20 cellular contexts compared by ENCODE assay signal in the genomic region with DNA sequence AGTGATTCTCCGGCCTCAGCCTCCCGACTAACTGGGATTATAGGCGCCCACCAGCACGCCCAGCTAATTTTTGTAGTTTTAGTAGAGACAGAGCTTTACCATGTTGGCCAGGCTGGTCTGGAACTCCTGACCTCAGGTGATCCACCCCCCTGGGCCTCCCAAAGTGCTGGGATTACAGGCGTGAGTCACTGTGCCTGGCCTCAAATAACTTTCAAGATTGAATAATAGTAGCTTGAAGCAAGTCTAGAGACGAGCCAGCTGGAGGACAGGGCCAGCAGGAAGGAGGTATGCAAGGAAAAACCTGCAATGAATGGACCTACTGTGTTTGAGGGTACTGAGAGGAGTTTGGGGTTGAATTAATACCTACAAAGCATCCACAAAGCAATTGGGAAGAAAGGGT.
DNase-seq lines count a peak whose midpoint lies in the region; ATAC-seq, FAIRE-seq and TF ChIP-seq lines count a peak whose summit lies in the region.
"Had no signal": no experiment of that assay in that cellular context is flagged by ENCODE, and none has a peak within 500 bp of the region (broad histone marks: within the 10 kb centered on the region; RNA-seq: fewer than 3 reads in every experiment).

No MANE protein-coding gene starts in this region.

- no peak overlapping the region for H2BK12ac ChIP-seq in H1 (ENCODE audit: low read depth, low read length)

- no peak for TF ChIP-seq EP300 in H1 (IDR thresholded peaks at IDR 0.05; ENCODE audit: borderline replicate concordance in 1 of 2, low read depth in 2 of 2, low read length in 2 of 2)

- H3K4me3 Mint-ChIP-seq in stimulated activated naive B cell treated with anti-CD40 and anti-IgM and Interleukin-4, amounts not matched to agents 10 μg/mL and 1 μg/mL and 100 μg/mL, for 72 hours, result no peak overlapping the region
- no peak overlapping the region for H3K4me3 Mint-ChIP-seq in activated naive CD4-positive, alpha-beta T cell treated with anti-CD3 and anti-CD28 coated beads, Interleukin-2, amount 10 ng/mL, durations not matched to agents 7 days and 5 days
- H3K4me3 Mint-ChIP-seq: CD8-positive, alpha-beta memory T cell had no signal

- H3K9ac ChIP-seq in HCT116 (ENCODE audit: low read length) (no peak overlapping the region), H1 (replicated peaks in 1 of 4; ENCODE audit: extremely low read depth in 1 of 4, low read depth in 3 of 4, low read length in 3 of 4) (no peak overlapping the region)

- H3K27ac Mint-ChIP-seq in stimulated activated naive B cell treated with anti-CD40 and anti-IgM and Interleukin-4, amounts not matched to agents 10 μg/mL and 1 μg/mL and 100 μg/mL, for 72 hours, result peak overlapping the region; percentile 5
- no peak overlapping the region for H3K27ac Mint-ChIP-seq in activated naive CD4-positive, alpha-beta T cell treated with anti-CD3 and anti-CD28 coated beads, Interleukin-2, amount 10 ng/mL, durations not matched to agents 7 days and 5 days
- H3K27ac Mint-ChIP-seq: CD8-positive, alpha-beta memory T cell had no signal

- H3K4ac ChIP-seq in H1 (replicated peaks; ENCODE audit: insufficient read length, low read depth, low read length), result no peak overlapping the region

- H3K36me3 ChIP-seq in HCT116 (ENCODE audit: control insufficient read depth in 1 of 2, insufficient read depth in 2 of 2, low read length in 2 of 2), result no peaks in the 10 kb centered on the region
- H3K36me3 ChIP-seq in RWPE2 (ENCODE audit: low read depth), result no peaks in the 10 kb centered on the region
- H3K36me3 ChIP-seq in H1 (ENCODE audit: control insufficient read depth in 2 of 4, insufficient read depth in 4 of 4, low read length in 3 of 4), result peaks cover 0 to 1% (median 0%) of the 10 kb centered on the region in 4 experiments; a peak in 3 of 8 replicates
- H3K36me3 ChIP-seq: Peyer's patch had no signal

- POLR2A ChIA-PET in HCT116 (lab: Charles Lee), result no interaction called here
- POLR2A ChIA-PET in H1 (lab: Charles Lee; ENCODE audit: partially characterized antibody), result interaction anchor here (0.6 to 2.3 kb wide), 6 partner anchors 8 to 104 kb away, joined by 3 to 10 read pairs (median 3); no protein-coding TSS in a partner anchor

- 81% methylated on average over 6 of the region's 6 CpGs; no CpG with 5 or more reads in 1 of the 2 experiments for WGBS in H1 (ENCODE audit: extremely low coverage in 1 of 2, insufficient coverage in 1 of 2, insufficient read length in 1 of 2, insufficient replicate concordance in 2 of 2, low coverage in 1 of 2, low lambda C conversion rate in 2 of 2, missing lambda C conversion rate in 1 of 2), 2 experiments

- peaks cover 2% of the 10 kb centered on the region; the same call in 1 of the 2 replicates for H3K79me1 ChIP-seq in H1 (ENCODE audit: low read depth, low read length)

- H2BK120ac ChIP-seq in H1 (replicated peaks; ENCODE audit: low read depth, low read length), result no peak overlapping the region

- no TSS peak for BruUV-seq in HCT116 (replicated peaks; lab: Mats Ljungman, UMichigan)

- H3K23me2 ChIP-seq in H1 (ENCODE audit: low read depth, low read length), result no peaks in the 10 kb centered on the region

- no peaks in the 10 kb centered on the region for H3K79me2 ChIP-seq in HCT116 (ENCODE audit: insufficient read depth, low read length)
- no peaks in the 10 kb centered on the region for H3K79me2 ChIP-seq in H1 (ENCODE audit: control insufficient read depth in 1 of 2, insufficient read depth in 2 of 2, low read length in 2 of 2)

- no peak overlapping the region for H2BK20ac ChIP-seq in H1 (ENCODE audit: low read length)

- intact Hi-C loops in HCT116 (cut with micrococcal nuclease), result no loop called here

- peaks cover 10 to 12% of the 10 kb centered on the region in 2 donors for H3K4me1 Mint-ChIP-seq in stimulated activated naive B cell treated with anti-CD40 and anti-IgM and Interleukin-4, amounts not matched to agents 10 μg/mL and 1 μg/mL and 100 μg/mL, for 72 hours
- peaks cover 11% of the 10 kb centered on the region for H3K4me1 Mint-ChIP-seq in activated naive CD4-positive, alpha-beta T cell treated with anti-CD3 and anti-CD28 coated beads, Interleukin-2, amount 10 ng/mL, durations not matched to agents 7 days and 5 days

- TF ChIP-seq CTCF in HCT116 (IDR thresholded peaks at IDR 0.05 in 2 of 3, conservative IDR thresholded peaks at IDR 0.05 in 1 of 3; ENCODE audit: borderline replicate concordance in 1 of 3, insufficient read depth in 1 of 3, low read depth in 2 of 3, low read length in 2 of 3), result no peak
- no peak for TF ChIP-seq CTCF in RWPE2 (IDR thresholded peaks at IDR 0.05; ENCODE audit: poor library complexity, severe bottlenecking)
- TF ChIP-seq CTCF in H1 (IDR thresholded peaks at IDR 0.05; ENCODE audit: control extremely low read depth in 1 of 3, insufficient read depth in 1 of 3, low read depth in 1 of 3, low read length in 3 of 3), result no peak

- H2AK5ac ChIP-seq in H1 (ENCODE audit: low read depth, low read length), result no peak overlapping the region

- H3K27me3 ChIP-seq in HCT116 (ENCODE audit: insufficient read depth, low read length), result no peaks in the 10 kb centered on the region
- H3K27me3 ChIP-seq in RWPE2 (ENCODE audit: insufficient read depth, poor library complexity, severe bottlenecking), result no peaks in the 10 kb centered on the region
- H3K27me3 ChIP-seq in H1 (replicated peaks in 1 of 4; ENCODE audit: control insufficient read depth in 3 of 4, extremely low read depth in 1 of 4, insufficient read depth in 3 of 4, low read length in 3 of 4), result no peaks in the 10 kb centered on the region
- H3K27me3 ChIP-seq: MG63, Peyer's patch had no signal

- no peak overlapping the region for H3K56ac ChIP-seq in H1 (replicated peaks; ENCODE audit: insufficient read length, low read depth, low read length)

- no peak for DNase-seq in HCT116 (ENCODE audit: low read depth, low spot score)
- DNase-seq in RWPE2 (ENCODE audit: low spot score), result no peak
- DNase-seq in H1 (ENCODE audit: low read depth in 1 of 2, low spot score in 2 of 2), result no peak
- no peak for DNase-seq in stimulated activated naive B cell treated with anti-CD40 and anti-IgM and Interleukin-4, amounts not matched to agents 10 μg/mL and 1 μg/mL and 100 μg/mL, for 72 hours
- no peak for DNase-seq in activated naive CD4-positive, alpha-beta T cell treated with anti-CD3 and anti-CD28 coated beads, Interleukin-2, amount 10 ng/mL, durations not matched to agents 7 days and 5 days
- DNase-seq in GM03348 (ENCODE audit: low spot score), result no peak
- DNase-seq in NCI-H1048 (lab: John Stamatoyannopoulos, UW), result no peak
- DNase-seq: ACHN; C1 segment of cervical spinal cord; CD8-positive, alpha-beta memory T cell; DMS53; MG63; NCI-H1092 treated with DMSO at 0.1 percent for 48 hours; NCI-H2081; NCI-H2171 treated with DMSO at 0.1 percent for 48 hours; NCI-H446; NCI-H69; Peyer's patch; Right ventricle myocardium superior; SW 1271 had no signal

- RAD21 ChIA-PET in HCT116 (lab: Charles Lee; ENCODE audit: low non-redundant PET in 1 of 2, low total read pairs in 2 of 2, uncharacterized antibody in 2 of 2, unreplicated experiment in 2 of 2), result no interaction called here

- H3K9me3 Mint-ChIP-seq in stimulated activated naive B cell treated with anti-CD40 and anti-IgM and Interleukin-4, amounts not matched to agents 10 μg/mL and 1 μg/mL and 100 μg/mL, for 72 hours, result peaks cover 0 to 2% of the 10 kb centered on the region in 2 donors
- H3K9me3 Mint-ChIP-seq in activated naive CD4-positive, alpha-beta T cell treated with anti-CD3 and anti-CD28 coated beads, Interleukin-2, amount 10 ng/mL, durations not matched to agents 7 days and 5 days, result peaks cover 2% of the 10 kb centered on the region

- TF ChIP-seq RAD21 in HCT116 (IDR thresholded peaks at IDR 0.05; ENCODE audit: low read depth) (no peak), H1 (IDR thresholded peaks at IDR 0.05 in 1 of 2, conservative IDR thresholded peaks at IDR 0.05 in 1 of 2; ENCODE audit: low read depth in 2 of 2, low read length in 2 of 2) (no peak)

- FAIRE-seq in H1 (lab: Jason Lieb, UNC), result no peak

- H3K36me3 Mint-ChIP-seq in stimulated activated naive B cell treated with anti-CD40 and anti-IgM and Interleukin-4, amounts not matched to agents 10 μg/mL and 1 μg/mL and 100 μg/mL, for 72 hours, result peaks cover 2 to 7% of the 10 kb centered on the region in 2 donors
- H3K36me3 Mint-ChIP-seq in activated naive CD4-positive, alpha-beta T cell treated with anti-CD3 and anti-CD28 coated beads, Interleukin-2, amount 10 ng/mL, durations not matched to agents 7 days and 5 days, result peaks cover 9% of the 10 kb centered on the region

- no peak overlapping the region for H3K18ac ChIP-seq in H1 (ENCODE audit: extremely low read depth, low read length)

- CTCF ChIA-PET in HCT116 (lab: Charles Lee) (interaction anchor here (1.5 kb wide), 1 partner anchor 53 kb away, joined by 5 read pairs; no protein-coding TSS in a partner anchor), H1 (lab: Charles Lee; ENCODE audit: partially characterized antibody) (interaction anchor here (0.8 to 1.6 kb wide), 4 partner anchors 10 to 163 kb away, joined by 3 to 5 read pairs (median 3); no protein-coding TSS in a partner anchor)
- CTCF ChIA-PET in activated naive CD4-positive, alpha-beta T cell treated with anti-CD3 and anti-CD28 coated beads, Interleukin-2, amount 10 ng/mL, durations not matched to agents 7 days and 5 days (lab: Charles Lee), result interaction anchor here (1.2 to 1.6 kb wide), 2 partner anchors 30 to 33 kb away, joined by 3 read pairs; no protein-coding TSS in a partner anchor

- no peak overlapping the region for H4K8ac ChIP-seq in H1 (ENCODE audit: extremely low read depth, insufficient read depth, low read length)

- TF ChIP-seq POLR2A in HCT116 (IDR thresholded peaks at IDR 0.05; ENCODE audit: borderline replicate concordance, extremely low read depth, insufficient read depth, insufficient read length) (no peak), H1 (IDR thresholded peaks at IDR 0.05; ENCODE audit: control extremely low read depth in 1 of 2, low read depth in 2 of 2, low read length in 2 of 2) (no peak)

- no peak overlapping the region for H3K14ac ChIP-seq in H1 (ENCODE audit: insufficient read length)

- H2BK5ac ChIP-seq in H1 (ENCODE audit: low read depth, low read length), result no peak overlapping the region

- no peaks in the 10 kb centered on the region for H4K20me1 ChIP-seq in HCT116 (ENCODE audit: insufficient read depth)
- no peaks in the 10 kb centered on the region for H4K20me1 ChIP-seq in H1 (replicated peaks in 1 of 2; ENCODE audit: control insufficient read depth in 1 of 2, insufficient read depth in 2 of 2, low read length in 2 of 2)

- peak overlapping the region; percentile 44 for H3K4me2 ChIP-seq in HCT116 (ENCODE audit: low read length)
- no peak overlapping the region for H3K4me2 ChIP-seq in H1 (ENCODE audit: insufficient read depth in 1 of 2, low read depth in 2 of 2, low read length in 2 of 2)

- no peak overlapping the region for H4K5ac ChIP-seq in H1 (ENCODE audit: insufficient read length, low read depth, low read length)

- H3K27ac ChIP-seq in HCT116 (ENCODE audit: low read depth, low read length) (no peak overlapping the region), RWPE2 (ENCODE audit: poor library complexity, severe bottlenecking) (peak overlapping the region; percentile 65), H1 (ENCODE audit: low read depth, low read length) (no peak overlapping the region)
- H3K27ac ChIP-seq: Peyer's patch had no signal

- H4K91ac ChIP-seq in H1 (replicated peaks; ENCODE audit: insufficient read length, low read length), result no peak overlapping the region

- no peaks in the 10 kb centered on the region for H3K27me3 Mint-ChIP-seq in stimulated activated naive B cell treated with anti-CD40 and anti-IgM and Interleukin-4, amounts not matched to agents 10 μg/mL and 1 μg/mL and 100 μg/mL, for 72 hours
- peaks cover 4% of the 10 kb centered on the region for H3K27me3 Mint-ChIP-seq in activated naive CD4-positive, alpha-beta T cell treated with anti-CD3 and anti-CD28 coated beads, Interleukin-2, amount 10 ng/mL, durations not matched to agents 7 days and 5 days

- ATAC-seq in HCT116 (peak; percentile 57), RWPE2 (ENCODE audit: low read depth) (no peak)
- ATAC-seq in stimulated activated naive B cell treated with anti-CD40 and anti-IgM and Interleukin-4, amounts not matched to agents 10 μg/mL and 1 μg/mL and 100 μg/mL, for 72 hours (replicated peaks), result no peak

- H2AFZ ChIP-seq in HCT116 (ENCODE audit: low read depth, low read length, poor library complexity, severe bottlenecking), result no peak overlapping the region
- no peak overlapping the region for H2AFZ ChIP-seq in H1 (ENCODE audit: low read length)

- peak overlapping the region; percentile 59 for H3K23ac ChIP-seq in H1 (ENCODE audit: insufficient read length)

- H3K4me1 ChIP-seq in HCT116 (ENCODE audit: control insufficient read depth in 1 of 2, insufficient read depth in 2 of 2, low read length in 2 of 2) (peaks cover 35 to 40% of the 10 kb centered on the region in 2 experiments), RWPE2 (ENCODE audit: insufficient read depth, poor library complexity, severe bottlenecking) (peaks cover 26% of the 10 kb centered on the region), H1 (replicated peaks in 1 of 4; ENCODE audit: control insufficient read depth in 3 of 4, insufficient read depth in 4 of 4, low read length in 3 of 4) (peaks cover 0 to 4% (median under 1%) of the 10 kb centered on the region in 4 experiments; a peak in 2 of 7 replicates)

- H3K4me3 ChIP-seq in HCT116 (replicated peaks in 1 of 2; ENCODE audit: low read depth in 1 of 2, low read length in 2 of 2) (no peak overlapping the region), RWPE2 (ENCODE audit: severe bottlenecking) (no peak overlapping the region), H1 (ENCODE audit: extremely low read depth in 1 of 4, insufficient read depth in 2 of 4, low read depth in 3 of 4, low read length in 4 of 4) (no peak overlapping the region)
- H3K4me3 ChIP-seq: MG63, Peyer's patch had no signal

- H3K9me2 ChIP-seq in HCT116 (ENCODE audit: insufficient read depth), result no peaks in the 10 kb centered on the region

- H3K9me3 ChIP-seq in HCT116 (ENCODE audit: control insufficient read depth in 1 of 2, insufficient read depth in 1 of 2, low read depth in 1 of 2, low read length in 2 of 2), result no peaks in the 10 kb centered on the region
- H3K9me3 ChIP-seq in RWPE2 (ENCODE audit: severe bottlenecking), result no peaks in the 10 kb centered on the region
- H3K9me3 ChIP-seq in H1 (ENCODE audit: insufficient read depth in 2 of 2, low read depth in 1 of 2, low read length in 1 of 2), result no peaks in the 10 kb centered on the region; a peak in 1 of 4 replicates
- H3K9me3 ChIP-seq: MG63, Peyer's patch had no signal

- H2BK15ac ChIP-seq in H1 (ENCODE audit: low read length), result no peak overlapping the region
